ENCODE assay signal across 11 cellular contexts in the genomic region with DNA sequence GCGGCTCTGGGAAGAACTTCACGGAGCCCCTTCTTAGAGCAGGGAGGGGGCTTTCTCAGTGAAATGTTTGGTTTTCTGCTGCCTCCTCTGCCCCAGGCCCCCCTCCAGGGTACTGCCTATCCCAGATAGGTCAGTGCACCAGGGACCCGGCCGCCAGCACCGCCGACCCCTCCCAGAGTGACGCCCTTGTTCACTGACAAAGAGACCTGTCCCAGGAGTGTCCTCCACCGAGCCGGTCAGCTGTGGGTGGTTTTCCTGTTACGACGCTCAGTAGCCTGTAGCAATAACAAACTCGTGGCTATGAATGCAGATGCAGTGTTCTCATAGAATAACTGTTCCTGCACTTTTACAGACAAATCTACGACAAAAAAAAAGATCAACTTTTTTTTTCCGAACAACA.
DNase-seq lines count a peak whose midpoint lies in the region; ATAC-seq and TF ChIP-seq lines count a peak whose summit lies in the region.
"Had no signal": no experiment of that assay in that cellular context is flagged by ENCODE, and none has a peak within 500 bp of the region (broad histone marks: within the 10 kb centered on the region; RNA-seq: fewer than 3 reads in every experiment).

No MANE protein-coding gene starts in this region.

- H3K36me3 Mint-ChIP-seq in activated naive CD4-positive, alpha-beta T cell treated with anti-CD3 and anti-CD28 coated beads, Interleukin-2, amount 10 ng/mL, durations not matched to agents 7 days and 5 days: peaks cover 37% of the 10 kb centered on the region
- peaks cover 25% of the 10 kb centered on the region for H3K36me3 Mint-ChIP-seq in endodermal cell (ENCODE audit: low read depth)
- H3K36me3 Mint-ChIP-seq in neural progenitor cell: peaks cover 47% of the 10 kb centered on the region

- H3K27me3 Mint-ChIP-seq in activated naive CD4-positive, alpha-beta T cell treated with anti-CD3 and anti-CD28 coated beads, Interleukin-2, amount 10 ng/mL, durations not matched to agents 7 days and 5 days: no peaks in the 10 kb centered on the region
- H3K27me3 Mint-ChIP-seq in endodermal cell (ENCODE audit: insufficient read depth) (no peaks in the 10 kb centered on the region), neural progenitor cell (ENCODE audit: insufficient read depth, low read depth) (peaks cover 15% of the 10 kb centered on the region)

- H3F3A ChIP-seq in neural progenitor cell (ENCODE audit: low read depth): no peaks in the 10 kb centered on the region

- no peak overlapping the region for H3K4me2 ChIP-seq in neural progenitor cell
- H3K4me2 ChIP-seq: A549 had no signal

- H3K79me2 ChIP-seq in neural progenitor cell (ENCODE audit: low read depth): peaks cover 15% of the 10 kb centered on the region

- H3K4me3 ChIP-seq in endodermal cell (ENCODE audit: low read length): no peak overlapping the region
- no peak overlapping the region for H3K4me3 ChIP-seq in neural progenitor cell
- no peak overlapping the region for H3K4me3 ChIP-seq in upper lobe of left lung
- H3K4me3 ChIP-seq: A549, MG63 had no signal

- H3K4me3 Mint-ChIP-seq in activated naive CD4-positive, alpha-beta T cell treated with anti-CD3 and anti-CD28 coated beads, Interleukin-2, amount 10 ng/mL, durations not matched to agents 7 days and 5 days: no peak overlapping the region
- H3K4me3 Mint-ChIP-seq in endodermal cell (no peak overlapping the region), neural progenitor cell (no peak overlapping the region)

- CTCF ChIA-PET in activated naive CD4-positive, alpha-beta T cell treated with anti-CD3 and anti-CD28 coated beads, Interleukin-2, amount 10 ng/mL, durations not matched to agents 7 days and 5 days (lab: Charles Lee): interaction anchor here (0.6 kb wide), 1 partner anchor 177 kb away, joined by 3 read pairs; no protein-coding TSS in a partner anchor

- no peak for ATAC-seq in upper lobe of left lung (ENCODE audit: low FRiP score in 2 of 2)
- no peak for ATAC-seq in GM18868 (IDR thresholded peaks at IDR 0.05; ENCODE audit: unreplicated experiment)
- no peak for ATAC-seq in HG03159 (IDR thresholded peaks at IDR 0.05; ENCODE audit: unreplicated experiment)
- ATAC-seq: A549 had no signal

- peaks cover 57% of the 10 kb centered on the region for H4K20me1 ChIP-seq in neural progenitor cell (ENCODE audit: low read depth)

- no peaks in the 10 kb centered on the region for H3K9me3 Mint-ChIP-seq in activated naive CD4-positive, alpha-beta T cell treated with anti-CD3 and anti-CD28 coated beads, Interleukin-2, amount 10 ng/mL, durations not matched to agents 7 days and 5 days
- H3K9me3 Mint-ChIP-seq in endodermal cell: no peaks in the 10 kb centered on the region
- H3K9me3 Mint-ChIP-seq in neural progenitor cell: peaks cover 10% of the 10 kb centered on the region

- peak overlapping the region; percentile 20 for H3K27ac Mint-ChIP-seq in activated naive CD4-positive, alpha-beta T cell treated with anti-CD3 and anti-CD28 coated beads, Interleukin-2, amount 10 ng/mL, durations not matched to agents 7 days and 5 days
- H3K27ac Mint-ChIP-seq in endodermal cell (peak overlapping the region; percentile 24), neural progenitor cell (peak overlapping the region; percentile 58)

- TF ChIP-seq POLR2A in upper lobe of left lung (IDR thresholded peaks at IDR 0.05): no peak

- WGBS in endodermal cell (ENCODE audit: insufficient coverage in 1 of 2, insufficient read length in 1 of 2), 2 experiments: 86 to 93% methylated on average over 12 to 13 of the region's 14 CpGs
- WGBS in upper lobe of left lung, 2 donors: 73 to 77% methylated on average over 9 to 14 of the region's 14 CpGs

- peaks cover under 1% of the 10 kb centered on the region for H3K4me1 Mint-ChIP-seq in activated naive CD4-positive, alpha-beta T cell treated with anti-CD3 and anti-CD28 coated beads, Interleukin-2, amount 10 ng/mL, durations not matched to agents 7 days and 5 days
- H3K4me1 Mint-ChIP-seq in endodermal cell: peaks cover 2% of the 10 kb centered on the region
- H3K4me1 Mint-ChIP-seq in neural progenitor cell: peaks cover 50% of the 10 kb centered on the region

- H3K27me3 ChIP-seq in endodermal cell (ENCODE audit: control insufficient read depth, insufficient read depth, low read length, poor library complexity, severe bottlenecking) (no peaks in the 10 kb centered on the region), neural progenitor cell (no peaks in the 10 kb centered on the region), upper lobe of left lung (no peaks in the 10 kb centered on the region)
- H3K27me3 ChIP-seq: MG63 had no signal

- no peak for DNase-seq in activated naive CD4-positive, alpha-beta T cell treated with anti-CD3 and anti-CD28 coated beads, Interleukin-2, amount 10 ng/mL, durations not matched to agents 7 days and 5 days
- DNase-seq in activated naive CD4-positive, alpha-beta T cell treated with Interleukin-2 at 50 U/mL for 16 hours: no peak
- no peak for DNase-seq in endodermal cell
- no peak for DNase-seq in neural progenitor cell (ENCODE audit: low spot score)
- DNase-seq in upper lobe of left lung: peak in 1 of 2 donors; percentile 68
- DNase-seq in NCI-H1092 (lab: John Stamatoyannopoulos, UW): no peak
- DNase-seq: activated CD4-positive, alpha-beta T cell treated with anti-CD3 and anti-CD28 coated beads for 1 hour; MG63 had no signal

- H3K27ac ChIP-seq in endodermal cell (ENCODE audit: low read depth, low read length) (peak overlapping the region; percentile 32), neural progenitor cell (no peak overlapping the region), upper lobe of left lung (peak overlapping the region in 3 of 4 donors; percentile 6 to 75 (median 23))
- H3K27ac ChIP-seq: A549 had no signal

- H3K9me3 ChIP-seq in endodermal cell (ENCODE audit: control insufficient read depth, low read length) (no peaks in the 10 kb centered on the region), neural progenitor cell (ENCODE audit: low read depth) (no peaks in the 10 kb centered on the region), upper lobe of left lung (no peaks in the 10 kb centered on the region)
- H3K9me3 ChIP-seq: A549, MG63 had no signal

- no peak for TF ChIP-seq EP300 in upper lobe of left lung (IDR thresholded peaks at IDR 0.05)

- H3K9ac ChIP-seq in endodermal cell (ENCODE audit: extremely low read depth, low read length, poor library complexity, severe bottlenecking): no peak overlapping the region
- no peak overlapping the region for H3K9ac ChIP-seq in neural progenitor cell

- TF ChIP-seq CTCF in endodermal cell (conservative IDR thresholded peaks at IDR 0.05): no peak
- TF ChIP-seq CTCF in neural progenitor cell (IDR thresholded peaks at IDR 0.05): no peak
- no peak for TF ChIP-seq CTCF in upper lobe of left lung (IDR thresholded peaks at IDR 0.05)

- H3K4me1 ChIP-seq in endodermal cell (ENCODE audit: control insufficient read depth, insufficient read depth, low read length): peaks cover 5% of the 10 kb centered on the region
- H3K4me1 ChIP-seq in neural progenitor cell: peaks cover 3% of the 10 kb centered on the region
- peaks cover 28 to 52% (median 40%) of the 10 kb centered on the region in 4 donors for H3K4me1 ChIP-seq in upper lobe of left lung

- H2AFZ ChIP-seq in neural progenitor cell (replicated peaks): no peak overlapping the region

- H3K36me3 ChIP-seq in endodermal cell (ENCODE audit: control insufficient read depth, insufficient read depth, low read length) (peaks cover 20% of the 10 kb centered on the region), neural progenitor cell (no peaks in the 10 kb centered on the region), upper lobe of left lung (peaks cover 0 to 45% (median 22%) of the 10 kb centered on the region in 4 donors)
